1 cellular context compared by ENCODE assay signal in the genomic region with DNA sequence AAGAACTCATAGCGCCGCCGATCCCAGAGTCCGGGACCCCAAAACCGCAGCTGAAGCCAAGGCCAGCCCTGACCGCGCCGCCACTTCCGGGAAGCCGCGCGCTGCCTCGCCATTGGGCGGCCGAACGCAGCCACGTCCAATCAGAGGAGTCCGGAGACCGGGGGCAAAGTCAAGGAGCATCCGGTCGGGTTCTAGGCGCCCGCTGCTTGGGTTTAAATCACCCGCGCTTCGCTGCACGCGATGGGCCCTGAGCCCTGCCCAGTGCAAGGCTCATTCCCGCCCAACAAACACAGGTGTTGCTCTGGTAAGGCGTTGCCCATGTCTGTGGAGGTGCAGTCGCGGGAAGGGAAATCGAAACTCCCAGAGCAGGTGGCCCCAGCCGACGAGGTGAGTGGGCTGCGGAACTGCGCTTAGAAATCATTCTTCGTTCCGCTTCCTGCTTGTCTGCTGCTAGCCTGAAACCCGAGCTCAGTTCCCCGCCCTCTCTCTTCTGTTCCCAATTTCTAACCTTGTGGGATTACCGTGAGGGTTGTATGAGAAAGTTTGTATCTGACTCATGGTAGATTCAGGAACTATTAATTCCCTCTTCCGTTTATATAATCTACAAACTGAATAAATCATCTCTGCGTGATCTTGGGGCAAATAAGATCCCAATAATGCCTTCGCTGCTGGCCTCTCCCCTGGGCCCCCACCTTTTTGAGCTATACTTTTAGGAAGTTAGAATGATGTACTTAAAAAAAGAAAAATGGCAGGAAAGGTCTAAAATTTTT.
TF ChIP-seq lines count a peak whose summit lies in the region.

A gene (minus strand): TSS at position 96 of the 770 bp plus-strand sequence. CDS start 86 bp downstream, at position 10.

TF ChIP-seq in GM12878, 131 proteins besides CTCF, POLR2A, EP300 and RAD21 (continued from another document and continues in another):
- TF ChIP-seq, protein P1, sequence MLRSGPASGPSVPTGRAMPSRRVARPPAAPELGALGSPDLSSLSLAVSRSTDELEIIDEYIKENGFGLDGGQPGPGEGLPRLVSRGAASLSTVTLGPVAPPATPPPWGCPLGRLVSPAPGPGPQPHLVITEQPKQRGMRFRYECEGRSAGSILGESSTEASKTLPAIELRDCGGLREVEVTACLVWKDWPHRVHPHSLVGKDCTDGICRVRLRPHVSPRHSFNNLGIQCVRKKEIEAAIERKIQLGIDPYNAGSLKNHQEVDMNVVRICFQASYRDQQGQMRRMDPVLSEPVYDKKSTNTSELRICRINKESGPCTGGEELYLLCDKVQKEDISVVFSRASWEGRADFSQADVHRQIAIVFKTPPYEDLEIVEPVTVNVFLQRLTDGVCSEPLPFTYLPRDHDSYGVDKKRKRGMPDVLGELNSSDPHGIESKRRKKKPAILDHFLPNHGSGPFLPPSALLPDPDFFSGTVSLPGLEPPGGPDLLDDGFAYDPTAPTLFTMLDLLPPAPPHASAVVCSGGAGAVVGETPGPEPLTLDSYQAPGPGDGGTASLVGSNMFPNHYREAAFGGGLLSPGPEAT (IDR thresholded peaks at IDR 0.05; ENCODE audit: low read depth) = peak; percentile 71
- TF ChIP-seq, protein P2, sequence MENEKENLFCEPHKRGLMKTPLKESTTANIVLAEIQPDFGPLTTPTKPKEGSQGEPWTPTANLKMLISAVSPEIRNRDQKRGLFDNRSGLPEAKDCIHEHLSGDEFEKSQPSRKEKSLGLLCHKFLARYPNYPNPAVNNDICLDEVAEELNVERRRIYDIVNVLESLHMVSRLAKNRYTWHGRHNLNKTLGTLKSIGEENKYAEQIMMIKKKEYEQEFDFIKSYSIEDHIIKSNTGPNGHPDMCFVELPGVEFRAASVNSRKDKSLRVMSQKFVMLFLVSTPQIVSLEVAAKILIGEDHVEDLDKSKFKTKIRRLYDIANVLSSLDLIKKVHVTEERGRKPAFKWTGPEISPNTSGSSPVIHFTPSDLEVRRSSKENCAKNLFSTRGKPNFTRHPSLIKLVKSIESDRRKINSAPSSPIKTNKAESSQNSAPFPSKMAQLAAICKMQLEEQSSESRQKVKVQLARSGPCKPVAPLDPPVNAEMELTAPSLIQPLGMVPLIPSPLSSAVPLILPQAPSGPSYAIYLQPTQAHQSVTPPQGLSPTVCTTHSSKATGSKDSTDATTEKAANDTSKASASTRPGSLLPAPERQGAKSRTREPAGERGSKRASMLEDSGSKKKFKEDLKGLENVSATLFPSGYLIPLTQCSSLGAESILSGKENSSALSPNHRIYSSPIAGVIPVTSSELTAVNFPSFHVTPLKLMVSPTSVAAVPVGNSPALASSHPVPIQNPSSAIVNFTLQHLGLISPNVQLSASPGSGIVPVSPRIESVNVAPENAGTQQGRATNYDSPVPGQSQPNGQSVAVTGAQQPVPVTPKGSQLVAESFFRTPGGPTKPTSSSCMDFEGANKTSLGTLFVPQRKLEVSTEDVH (IDR thresholded peaks at IDR 0.05; ENCODE audit: low read depth, partially characterized antibody) = peak; percentile 34
- TF ChIP-seq TCF12 (IDR thresholded peaks at IDR 0.05; ENCODE audit: low read depth, low read length) = peak; percentile 97
- peak; percentile 92 for TF ChIP-seq MXI1 (IDR thresholded peaks at IDR 0.05; ENCODE audit: low read depth, low read length)
- peak; percentile 90 for TF ChIP-seq PAX5 (IDR thresholded peaks at IDR 0.05; ENCODE audit: borderline replicate concordance, low read depth, low read length)
- peak; percentile 66; the same call in 1 of the 2 replicates for TF ChIP-seq PML (IDR thresholded peaks at IDR 0.05; ENCODE audit: low read length)
- peak; percentile 69; the same call in 1 of the 2 replicates for TF ChIP-seq NFIC (IDR thresholded peaks at IDR 0.05; ENCODE audit: low read depth, low read length)
- peak; percentile 40; the same call in 1 of the 2 replicates for TF ChIP-seq YY1 (IDR thresholded peaks at IDR 0.05; ENCODE audit: low read depth, low read length)
- peak; percentile 77; the same call in 1 of the 2 replicates for TF ChIP-seq FOXM1 (IDR thresholded peaks at IDR 0.05; ENCODE audit: low read depth, low read length)
- no peak for TF ChIP-seq ZNF274 (IDR thresholded peaks at IDR 0.05; ENCODE audit: insufficient read depth, insufficient read length)
- TF ChIP-seq MEF2A (IDR thresholded peaks at IDR 0.05; ENCODE audit: insufficient read depth, low read depth, low read length) = no peak
- TF ChIP-seq, protein P3, sequence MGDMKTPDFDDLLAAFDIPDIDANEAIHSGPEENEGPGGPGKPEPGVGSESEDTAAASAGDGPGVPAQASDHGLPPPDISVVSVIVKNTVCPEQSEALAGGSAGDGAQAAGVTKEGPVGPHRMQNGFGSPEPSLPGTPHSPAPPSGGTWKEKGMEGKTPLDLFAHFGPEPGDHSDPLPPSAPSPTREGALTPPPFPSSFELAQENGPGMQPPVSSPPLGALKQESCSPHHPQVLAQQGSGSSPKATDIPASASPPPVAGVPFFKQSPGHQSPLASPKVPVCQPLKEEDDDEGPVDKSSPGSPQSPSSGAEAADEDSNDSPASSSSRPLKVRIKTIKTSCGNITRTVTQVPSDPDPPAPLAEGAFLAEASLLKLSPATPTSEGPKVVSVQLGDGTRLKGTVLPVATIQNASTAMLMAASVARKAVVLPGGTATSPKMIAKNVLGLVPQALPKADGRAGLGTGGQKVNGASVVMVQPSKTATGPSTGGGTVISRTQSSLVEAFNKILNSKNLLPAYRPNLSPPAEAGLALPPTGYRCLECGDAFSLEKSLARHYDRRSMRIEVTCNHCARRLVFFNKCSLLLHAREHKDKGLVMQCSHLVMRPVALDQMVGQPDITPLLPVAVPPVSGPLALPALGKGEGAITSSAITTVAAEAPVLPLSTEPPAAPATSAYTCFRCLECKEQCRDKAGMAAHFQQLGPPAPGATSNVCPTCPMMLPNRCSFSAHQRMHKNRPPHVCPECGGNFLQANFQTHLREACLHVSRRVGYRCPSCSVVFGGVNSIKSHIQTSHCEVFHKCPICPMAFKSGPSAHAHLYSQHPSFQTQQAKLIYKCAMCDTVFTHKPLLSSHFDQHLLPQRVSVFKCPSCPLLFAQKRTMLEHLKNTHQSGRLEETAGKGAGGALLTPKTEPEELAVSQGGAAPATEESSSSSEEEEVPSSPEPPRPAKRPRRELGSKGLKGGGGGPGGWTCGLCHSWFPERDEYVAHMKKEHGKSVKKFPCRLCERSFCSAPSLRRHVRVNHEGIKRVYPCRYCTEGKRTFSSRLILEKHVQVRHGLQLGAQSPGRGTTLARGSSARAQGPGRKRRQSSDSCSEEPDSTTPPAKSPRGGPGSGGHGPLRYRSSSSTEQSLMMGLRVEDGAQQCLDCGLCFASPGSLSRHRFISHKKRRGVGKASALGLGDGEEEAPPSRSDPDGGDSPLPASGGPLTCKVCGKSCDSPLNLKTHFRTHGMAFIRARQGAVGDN (IDR thresholded peaks at IDR 0.05) = peak; percentile 89
- TF ChIP-seq TARDBP (IDR thresholded peaks at IDR 0.05; ENCODE audit: borderline replicate concordance) = no peak
- TF ChIP-seq CHD2 (IDR thresholded peaks at IDR 0.05; ENCODE audit: borderline replicate concordance, low read depth, low read length) = peak; percentile 70; the same call in 1 of the 2 replicates
- TF ChIP-seq, protein P4, sequence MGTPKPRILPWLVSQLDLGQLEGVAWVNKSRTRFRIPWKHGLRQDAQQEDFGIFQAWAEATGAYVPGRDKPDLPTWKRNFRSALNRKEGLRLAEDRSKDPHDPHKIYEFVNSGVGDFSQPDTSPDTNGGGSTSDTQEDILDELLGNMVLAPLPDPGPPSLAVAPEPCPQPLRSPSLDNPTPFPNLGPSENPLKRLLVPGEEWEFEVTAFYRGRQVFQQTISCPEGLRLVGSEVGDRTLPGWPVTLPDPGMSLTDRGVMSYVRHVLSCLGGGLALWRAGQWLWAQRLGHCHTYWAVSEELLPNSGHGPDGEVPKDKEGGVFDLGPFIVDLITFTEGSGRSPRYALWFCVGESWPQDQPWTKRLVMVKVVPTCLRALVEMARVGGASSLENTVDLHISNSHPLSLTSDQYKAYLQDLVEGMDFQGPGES (IDR thresholded peaks at IDR 0.05) = no peak
- 0 out of 2 replicates have a peak, but pooled peaks have one; percentile 59 for TF ChIP-seq HDGF (IDR thresholded peaks at IDR 0.05)
- peak; percentile 82 for TF ChIP-seq SP1 (IDR thresholded peaks at IDR 0.05; ENCODE audit: low read depth, low read length)
- no peak for TF ChIP-seq EZH2 (IDR thresholded peaks at IDR 0.05; ENCODE audit: borderline replicate concordance, control insufficient read depth, low read depth, low read length)
- TF ChIP-seq JUNB (IDR thresholded peaks at IDR 0.05) = peak; percentile 25; the same call in 1 of the 2 replicates
- TF ChIP-seq, protein P5, sequence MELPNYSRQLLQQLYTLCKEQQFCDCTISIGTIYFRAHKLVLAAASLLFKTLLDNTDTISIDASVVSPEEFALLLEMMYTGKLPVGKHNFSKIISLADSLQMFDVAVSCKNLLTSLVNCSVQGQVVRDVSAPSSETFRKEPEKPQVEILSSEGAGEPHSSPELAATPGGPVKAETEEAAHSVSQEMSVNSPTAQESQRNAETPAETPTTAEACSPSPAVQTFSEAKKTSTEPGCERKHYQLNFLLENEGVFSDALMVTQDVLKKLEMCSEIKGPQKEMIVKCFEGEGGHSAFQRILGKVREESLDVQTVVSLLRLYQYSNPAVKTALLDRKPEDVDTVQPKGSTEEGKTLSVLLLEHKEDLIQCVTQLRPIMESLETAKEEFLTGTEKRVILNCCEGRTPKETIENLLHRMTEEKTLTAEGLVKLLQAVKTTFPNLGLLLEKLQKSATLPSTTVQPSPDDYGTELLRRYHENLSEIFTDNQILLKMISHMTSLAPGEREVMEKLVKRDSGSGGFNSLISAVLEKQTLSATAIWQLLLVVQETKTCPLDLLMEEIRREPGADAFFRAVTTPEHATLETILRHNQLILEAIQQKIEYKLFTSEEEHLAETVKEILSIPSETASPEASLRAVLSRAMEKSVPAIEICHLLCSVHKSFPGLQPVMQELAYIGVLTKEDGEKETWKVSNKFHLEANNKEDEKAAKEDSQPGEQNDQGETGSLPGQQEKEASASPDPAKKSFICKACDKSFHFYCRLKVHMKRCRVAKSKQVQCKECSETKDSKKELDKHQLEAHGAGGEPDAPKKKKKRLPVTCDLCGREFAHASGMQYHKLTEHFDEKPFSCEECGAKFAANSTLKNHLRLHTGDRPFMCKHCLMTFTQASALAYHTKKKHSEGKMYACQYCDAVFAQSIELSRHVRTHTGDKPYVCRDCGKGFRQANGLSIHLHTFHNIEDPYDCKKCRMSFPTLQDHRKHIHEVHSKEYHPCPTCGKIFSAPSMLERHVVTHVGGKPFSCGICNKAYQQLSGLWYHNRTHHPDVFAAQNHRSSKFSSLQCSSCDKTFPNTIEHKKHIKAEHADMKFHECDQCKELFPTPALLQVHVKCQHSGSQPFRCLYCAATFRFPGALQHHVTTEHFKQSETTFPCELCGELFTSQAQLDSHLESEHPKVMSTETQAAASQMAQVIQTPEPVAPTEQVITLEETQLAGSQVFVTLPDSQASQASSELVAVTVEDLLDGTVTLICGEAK (IDR thresholded peaks at IDR 0.05; ENCODE audit: borderline replicate concordance) = peak; percentile 78
- TF ChIP-seq, protein P6, sequence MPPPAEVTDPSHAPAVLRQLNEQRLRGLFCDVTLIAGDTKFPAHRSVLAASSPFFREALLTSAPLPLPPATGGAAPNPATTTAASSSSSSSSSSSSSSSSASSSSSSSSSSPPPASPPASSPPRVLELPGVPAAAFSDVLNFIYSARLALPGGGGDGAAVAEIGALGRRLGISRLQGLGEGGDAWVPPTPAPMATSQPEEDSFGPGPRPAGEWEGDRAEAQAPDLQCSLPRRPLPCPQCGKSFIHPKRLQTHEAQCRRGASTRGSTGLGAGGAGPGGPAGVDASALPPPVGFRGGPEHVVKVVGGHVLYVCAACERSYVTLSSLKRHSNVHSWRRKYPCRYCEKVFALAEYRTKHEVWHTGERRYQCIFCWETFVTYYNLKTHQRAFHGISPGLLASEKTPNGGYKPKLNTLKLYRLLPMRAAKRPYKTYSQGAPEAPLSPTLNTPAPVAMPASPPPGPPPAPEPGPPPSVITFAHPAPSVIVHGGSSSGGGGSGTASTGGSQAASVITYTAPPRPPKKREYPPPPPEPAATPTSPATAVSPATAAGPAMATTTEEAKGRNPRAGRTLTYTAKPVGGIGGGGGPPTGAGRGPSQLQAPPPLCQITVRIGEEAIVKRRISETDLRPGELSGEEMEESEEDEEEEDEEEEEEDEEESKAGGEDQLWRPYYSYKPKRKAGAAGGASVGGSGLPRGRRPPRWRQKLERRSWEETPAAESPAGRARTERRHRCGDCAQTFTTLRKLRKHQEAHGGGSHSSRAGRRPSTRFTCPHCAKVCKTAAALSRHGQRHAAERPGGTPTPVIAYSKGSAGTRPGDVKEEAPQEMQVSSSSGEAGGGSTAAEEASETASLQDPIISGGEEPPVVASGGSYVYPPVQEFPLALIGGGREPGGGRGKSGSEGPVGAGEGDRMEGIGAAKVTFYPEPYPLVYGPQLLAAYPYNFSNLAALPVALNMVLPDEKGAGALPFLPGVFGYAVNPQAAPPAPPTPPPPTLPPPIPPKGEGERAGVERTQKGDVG (CRISPR knock-in tag; IDR thresholded peaks at IDR 0.05) = no peak
- no peak for TF ChIP-seq ZNF622 (IDR thresholded peaks at IDR 0.05)
- TF ChIP-seq ZNF24 (IDR thresholded peaks at IDR 0.05) = no peak
- peak; percentile 97 for TF ChIP-seq GATAD2B (conservative IDR thresholded peaks at IDR 0.05; ENCODE audit: low read depth)
- TF ChIP-seq, protein P7, sequence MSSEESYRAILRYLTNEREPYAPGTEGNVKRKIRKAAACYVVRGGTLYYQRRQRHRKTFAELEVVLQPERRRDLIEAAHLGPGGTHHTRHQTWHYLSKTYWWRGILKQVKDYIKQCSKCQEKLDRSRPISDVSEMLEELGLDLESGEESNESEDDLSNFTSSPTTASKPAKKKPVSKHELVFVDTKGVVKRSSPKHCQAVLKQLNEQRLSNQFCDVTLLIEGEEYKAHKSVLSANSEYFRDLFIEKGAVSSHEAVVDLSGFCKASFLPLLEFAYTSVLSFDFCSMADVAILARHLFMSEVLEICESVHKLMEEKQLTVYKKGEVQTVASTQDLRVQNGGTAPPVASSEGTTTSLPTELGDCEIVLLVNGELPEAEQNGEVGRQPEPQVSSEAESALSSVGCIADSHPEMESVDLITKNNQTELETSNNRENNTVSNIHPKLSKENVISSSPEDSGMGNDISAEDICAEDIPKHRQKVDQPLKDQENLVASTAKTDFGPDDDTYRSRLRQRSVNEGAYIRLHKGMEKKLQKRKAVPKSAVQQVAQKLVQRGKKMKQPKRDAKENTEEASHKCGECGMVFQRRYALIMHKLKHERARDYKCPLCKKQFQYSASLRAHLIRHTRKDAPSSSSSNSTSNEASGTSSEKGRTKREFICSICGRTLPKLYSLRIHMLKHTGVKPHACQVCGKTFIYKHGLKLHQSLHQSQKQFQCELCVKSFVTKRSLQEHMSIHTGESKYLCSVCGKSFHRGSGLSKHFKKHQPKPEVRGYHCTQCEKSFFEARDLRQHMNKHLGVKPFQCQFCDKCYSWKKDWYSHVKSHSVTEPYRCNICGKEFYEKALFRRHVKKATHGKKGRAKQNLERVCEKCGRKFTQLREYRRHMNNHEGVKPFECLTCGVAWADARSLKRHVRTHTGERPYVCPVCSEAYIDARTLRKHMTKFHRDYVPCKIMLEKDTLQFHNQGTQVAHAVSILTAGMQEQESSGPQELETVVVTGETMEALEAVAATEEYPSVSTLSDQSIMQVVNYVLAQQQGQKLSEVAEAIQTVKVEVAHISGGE (CRISPR knock-in tag; IDR thresholded peaks at IDR 0.05) = no peak
- TF ChIP-seq RCOR1 (conservative IDR thresholded peaks at IDR 0.05; ENCODE audit: low read depth, low read length) = no peak
- TF ChIP-seq BCL11A (IDR thresholded peaks at IDR 0.05; ENCODE audit: low read depth, low read length) = peak; percentile 49; the same call in 1 of the 2 replicates
